ENCODE assay signal across 7 cellular contexts in the genomic region with DNA sequence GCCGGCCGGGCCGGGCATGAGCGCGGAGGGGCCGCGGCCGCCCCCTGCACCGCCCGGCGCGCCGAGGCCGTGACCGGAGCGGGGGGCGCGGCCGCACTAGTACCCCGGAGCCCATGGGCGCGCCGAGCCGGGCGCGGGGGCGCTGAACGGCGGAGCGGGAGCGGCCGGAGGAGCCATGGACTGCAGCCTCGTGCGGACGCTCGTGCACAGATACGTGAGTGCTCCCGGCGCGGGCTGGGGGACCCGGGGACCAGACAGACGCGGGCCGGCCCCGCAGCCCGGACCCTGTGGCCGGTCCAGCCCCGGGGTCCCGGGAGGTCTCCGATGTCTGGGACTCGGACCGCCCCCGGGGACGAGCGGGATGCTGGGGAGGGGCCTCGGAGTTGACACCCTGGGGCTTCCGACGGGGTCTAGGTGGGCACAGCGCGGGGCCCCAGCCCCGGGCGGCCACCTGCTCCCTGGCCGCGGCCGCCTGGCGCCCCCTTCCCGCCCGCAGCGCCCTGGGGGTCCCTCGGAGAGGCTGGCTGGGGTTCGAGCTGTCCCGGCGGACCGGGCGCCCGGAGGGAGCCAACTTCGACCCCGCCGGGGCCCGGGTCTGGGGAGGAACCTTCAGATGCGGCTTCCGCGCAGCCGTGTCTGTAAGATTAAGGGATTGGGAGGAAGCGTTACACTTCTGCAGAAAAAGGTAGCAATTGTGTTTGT. TPM values are rescaled to one million over a fixed set of nuclear protein-coding genes. Genes with fewer than 3 reads are reported as not detected.
A peak's percentile ranks its signal among the peaks of the same experiment; 100 is the strongest.
DNase-seq lines count a peak whose midpoint lies in the region; ATAC-seq, FAIRE-seq and TF ChIP-seq lines count a peak whose summit lies in the region.

No MANE protein-coding gene starts in this region.

- H3K27ac Mint-ChIP-seq in activated CD4-positive, alpha-beta T cell treated with anti-CD3 and anti-CD28 coated beads, Interleukin-2, amount 10 ng/mL, durations not matched to agents 24 days and 14 days = peak overlapping the region; percentile 85
- peak overlapping the region in 2 of 6 donors; percentile 53 to 92 for H3K27ac Mint-ChIP-seq in naive B cell

- no peak for FAIRE-seq in urothelium cell line (lab: Jason Lieb, UNC)

- H3K36me3 Mint-ChIP-seq in activated CD4-positive, alpha-beta T cell treated with anti-CD3 and anti-CD28 coated beads, Interleukin-2, amount 10 ng/mL, durations not matched to agents 24 days and 14 days (ENCODE audit: low read depth) = no peaks in the 10 kb centered on the region
- no peaks in the 10 kb centered on the region for H3K36me3 Mint-ChIP-seq in naive B cell

- intact Hi-C loops in activated CD4-positive, alpha-beta T cell treated with anti-CD3 and anti-CD28 coated beads, Interleukin-2, amount 10 ng/mL, durations not matched to agents 24 days and 14 days (cut with micrococcal nuclease) = loop anchor here (1.0 to 5.0 kb wide), 2 partner anchors 102 to 182 kb away; a partner anchor contains a TSS

- no peaks in the 10 kb centered on the region for H3K9me3 Mint-ChIP-seq in activated CD4-positive, alpha-beta T cell treated with anti-CD3 and anti-CD28 coated beads, Interleukin-2, amount 10 ng/mL, durations not matched to agents 24 days and 14 days
- H3K9me3 Mint-ChIP-seq in naive B cell = no peaks in the 10 kb centered on the region

- TF ChIP-seq CTCF in GM10266 (IDR thresholded peaks at IDR 0.05; ENCODE audit: control insufficient read depth, insufficient read depth, low read depth, missing control alignments) = no peak

- peak; percentile 69 for DNase-seq in GM10266 (ENCODE audit: extremely low spot score)
- DNase-seq in HT-29 (ENCODE audit: low spot score) = peak; percentile 54
- peak; percentile 80 for DNase-seq in activated CD4-positive, alpha-beta T cell treated with anti-CD3 and anti-CD28 coated beads, Interleukin-2, amount 10 ng/mL, durations not matched to agents 24 days and 14 days
- peak; percentile 68 to 73 for DNase-seq in erythroblast (lab: John Stamatoyannopoulos, UW)
- DNase-seq in naive B cell = no peak
- DNase-seq in urothelium cell line (ENCODE audit: low spot score) = peak; percentile 48

- peaks cover 50% of the 10 kb centered on the region for H3K4me1 Mint-ChIP-seq in activated CD4-positive, alpha-beta T cell treated with anti-CD3 and anti-CD28 coated beads, Interleukin-2, amount 10 ng/mL, durations not matched to agents 24 days and 14 days
- H3K4me1 Mint-ChIP-seq in naive B cell = peaks cover 38 to 42% (median 42%) of the 10 kb centered on the region in 3 donors

- H3K27me3 Mint-ChIP-seq in activated CD4-positive, alpha-beta T cell treated with anti-CD3 and anti-CD28 coated beads, Interleukin-2, amount 10 ng/mL, durations not matched to agents 24 days and 14 days = no peaks in the 10 kb centered on the region
- peaks cover 0 to 11% (median 4%) of the 10 kb centered on the region in 3 donors for H3K27me3 Mint-ChIP-seq in naive B cell

- peak; percentile 16 for ATAC-seq in GM21526 (IDR thresholded peaks at IDR 0.05; ENCODE audit: low FRiP score, unreplicated experiment)
- ATAC-seq in naive B cell (ENCODE audit: low read depth in 2 of 2) = peak; percentile 17 to 31

- no peak for TF ChIP-seq POLR2A in erythroblast (IDR thresholded peaks at IDR 0.05; ENCODE audit: low read length)

- peak overlapping the region; percentile 92 for H3K4me3 Mint-ChIP-seq in activated CD4-positive, alpha-beta T cell treated with anti-CD3 and anti-CD28 coated beads, Interleukin-2, amount 10 ng/mL, durations not matched to agents 24 days and 14 days
- peak overlapping the region; percentile 84 to 93 (median 88) for H3K4me3 Mint-ChIP-seq in naive B cell

RNA-seq across cellular contexts. Expression of a gene that starts 0.6 kb away (rescaled TPM):
- 37.0 and 42.5 TPM in 2 replicates for total RNA-seq in HT-29 (2014; rRNA removed; shearing (Covaris generic))
- total RNA-seq in activated CD4-positive, alpha-beta T cell treated with anti-CD3 and anti-CD28 coated beads, Interleukin-2, amount 10 ng/mL, durations not matched to agents 24 days and 14 days = 79.4 and 80.6 TPM in 2 replicates
- 10 to 100 TPM in 5 of 6 donors, 1 to 10 TPM in 1; 7.9 to 23.3 (median 12.9) TPM for polyA plus RNA-seq in naive B cell (ENCODE audit: low read depth in 6 of 6)
